In genomic region chr10:132714906-132715790, GRCh38 we compare ENCODE assay signal across 24 cellular contexts.
A peak's percentile ranks its signal among the peaks of the same experiment; 100 is the strongest.
DNase-seq lines count a peak whose midpoint lies in the region; ATAC-seq, FAIRE-seq and TF ChIP-seq lines count a peak whose summit lies in the region.
"Had no signal": no experiment of that assay in that cellular context is flagged by ENCODE, and none has a peak within 500 bp of the region (broad histone marks: within the 10 kb centered on the region; RNA-seq: fewer than 3 reads in every experiment).

No MANE protein-coding gene starts in this region.

- H4K5ac ChIP-seq in H1 (ENCODE audit: insufficient read length, low read depth, low read length): peak overlapping the region; percentile 33

- H2BK15ac ChIP-seq in H1 (ENCODE audit: low read length): no peak overlapping the region

- no peaks in the 10 kb centered on the region for H3K9me3 Mint-ChIP-seq in activated T-cell treated with anti-CD3 and anti-CD28 coated beads, Interleukin-2, amount 50 U/mL, for 4 hours
- H3K9me3 Mint-ChIP-seq: activated B cell treated with CpG ODN at 0.5 μM for 24 hours; activated naive CD8-positive, alpha-beta T cell treated with anti-CD3 and anti-CD28 coated beads for 36 hours; immature natural killer cell; mesothelial cell of epicardium had no signal

- peaks cover 4% of the 10 kb centered on the region for H3K79me1 ChIP-seq in H1 (ENCODE audit: low read depth, low read length)

- intact Hi-C loops in lower lobe of right lung (cut with DNase I) (no loop called here), sciatic nerve (cut with DNase I) (no loop called here)

- H3K4me1 Mint-ChIP-seq in activated T-cell treated with anti-CD3 and anti-CD28 coated beads, Interleukin-2, amount 50 U/mL, for 4 hours (ENCODE audit: low read depth): no peaks in the 10 kb centered on the region
- H3K4me1 Mint-ChIP-seq: activated B cell treated with CpG ODN at 0.5 μM for 24 hours; activated naive CD8-positive, alpha-beta T cell treated with anti-CD3 and anti-CD28 coated beads for 36 hours; mesothelial cell of epicardium had no signal

- H3K27me3 Mint-ChIP-seq in activated T-cell treated with anti-CD3 and anti-CD28 coated beads, Interleukin-2, amount 50 U/mL, for 4 hours (ENCODE audit: low read depth): no peaks in the 10 kb centered on the region
- H3K27me3 Mint-ChIP-seq: activated B cell treated with CpG ODN at 0.5 μM for 24 hours; activated naive CD8-positive, alpha-beta T cell treated with anti-CD3 and anti-CD28 coated beads for 36 hours; T-helper 17 cell had no signal

- no peak overlapping the region for H2AK5ac ChIP-seq in H1 (ENCODE audit: low read depth, low read length)

- H3K23me2 ChIP-seq in H1 (ENCODE audit: low read depth, low read length): peaks cover 10% of the 10 kb centered on the region

- TF ChIP-seq EP300 in H1 (IDR thresholded peaks at IDR 0.05; ENCODE audit: borderline replicate concordance in 1 of 2, low read depth in 2 of 2, low read length in 2 of 2): no peak

- H3K14ac ChIP-seq in H1 (ENCODE audit: insufficient read length): no peak overlapping the region

- H3K27me3 ChIP-seq in HUES64 (ENCODE audit: insufficient read depth, low read length) (no peaks in the 10 kb centered on the region), H1 (replicated peaks in 1 of 4; ENCODE audit: control insufficient read depth in 3 of 4, extremely low read depth in 1 of 4, insufficient read depth in 3 of 4, low read length in 3 of 4) (no peaks in the 10 kb centered on the region), lower lobe of right lung (ENCODE audit: low read depth) (no peaks in the 10 kb centered on the region)
- H3K27me3 ChIP-seq: esophagus squamous epithelium had no signal

- H3K4me1 ChIP-seq in HUES64 (ENCODE audit: insufficient read depth, low read length): peaks cover 12% of the 10 kb centered on the region; the same call in 1 of the 2 replicates
- peaks cover 0 to 23% (median 12%) of the 10 kb centered on the region in 4 experiments; a peak in 5 of 7 replicates for H3K4me1 ChIP-seq in H1 (replicated peaks in 1 of 4; ENCODE audit: control insufficient read depth in 3 of 4, insufficient read depth in 4 of 4, low read length in 3 of 4)
- H3K4me1 ChIP-seq in lower lobe of right lung: no peaks in the 10 kb centered on the region
- H3K4me1 ChIP-seq: esophagus squamous epithelium had no signal

- no peak overlapping the region for H2BK120ac ChIP-seq in H1 (replicated peaks; ENCODE audit: low read depth, low read length)

- H2AFZ ChIP-seq in H1 (ENCODE audit: low read length): no peak overlapping the region

- peak overlapping the region; percentile 38; the same call in 1 of the 2 replicates for H3K18ac ChIP-seq in H1 (ENCODE audit: extremely low read depth, low read length)

- H2BK12ac ChIP-seq in H1 (ENCODE audit: low read depth, low read length): no peak overlapping the region; the same call in 1 of the 2 replicates

- no peaks in the 10 kb centered on the region for H3K9me3 ChIP-seq in HUES64 (ENCODE audit: insufficient read depth, low read depth, low read length)
- no peaks in the 10 kb centered on the region; a peak in 2 of 4 replicates for H3K9me3 ChIP-seq in H1 (ENCODE audit: insufficient read depth in 2 of 2, low read depth in 1 of 2, low read length in 1 of 2)
- no peaks in the 10 kb centered on the region for H3K9me3 ChIP-seq in lower lobe of right lung

- no peak for ATAC-seq in lower lobe of right lung
- ATAC-seq in sciatic nerve: no peak
- no peak for ATAC-seq in activated T-cell treated with anti-CD3 and anti-CD28 coated beads, Interleukin-2, amount 50 U/mL, for 4 hours
- no peak for ATAC-seq in HG02623 (IDR thresholded peaks at IDR 0.05; ENCODE audit: unreplicated experiment)
- no peak for ATAC-seq in activated CD4-positive, CD25-positive, alpha-beta regulatory T cell treated with anti-CD3 and anti-CD28 coated beads, Interleukin-2, amount 50 U/mL, for 24 hours
- ATAC-seq: activated CD8-positive, alpha-beta T cell treated with anti-CD3 and anti-CD28 coated beads, Interleukin-2, amount 10 ng/mL, durations not matched to agents 7 days and 5 days; activated T-cell treated with anti-CD3 and anti-CD28 coated beads, Interleukin-2, amount 50 U/mL, for 72 hours; T-helper 17 cell had no signal

- CTCF ChIA-PET in H1 (lab: Charles Lee; ENCODE audit: partially characterized antibody): interaction anchor here (0.8 to 1.4 kb wide), 4 partner anchors 16 to 91 kb away, joined by 3 read pairs; no protein-coding TSS in a partner anchor

- peak overlapping the region; percentile 44 for H4K91ac ChIP-seq in H1 (replicated peaks; ENCODE audit: insufficient read length, low read length)

- DNase-seq in H1 (ENCODE audit: low read depth in 1 of 2, low spot score in 2 of 2): no peak
- DNase-seq in lower lobe of right lung: peak; percentile 34
- DNase-seq in sciatic nerve (ENCODE audit: low spot score): peak; percentile 61
- no peak for DNase-seq in activated T-cell treated with anti-CD3 and anti-CD28 coated beads, Interleukin-2, amount 50 U/mL, for 4 hours
- no peak for DNase-seq in NCI-H524 treated with DMSO at 0.1 percent for 48 hours (lab: John Stamatoyannopoulos, UW)
- DNase-seq: activated B cell treated with CpG ODN at 0.5 μM for 24 hours; activated CD8-positive, alpha-beta T cell treated with anti-CD3 and anti-CD28 coated beads, Interleukin-2, amount 10 ng/mL, durations not matched to agents 7 days and 5 days; activated naive CD8-positive, alpha-beta T cell treated with anti-CD3 and anti-CD28 coated beads for 36 hours; activated T-cell treated with anti-CD3 and anti-CD28 coated beads, Interleukin-2, amount 50 U/mL, for 72 hours; effector CD4-positive, alpha-beta T cell; esophagus squamous epithelium; glutamatergic neuron; HCEC 1CT; immature natural killer cell; NCI-H1105 treated with DMSO at 0.1 percent for 48 hours; NCI-H526 treated with DMSO at 0.1 percent for 48 hours; SIG-M5; stimulated activated CD4-positive, alpha-beta T cell treated with anti-CD3 and anti-CD28 coated beads, Interleukin-2, amount 100 ng/mL, for 48 hours had no signal

- no peaks in the 10 kb centered on the region for H3K79me2 ChIP-seq in H1 (ENCODE audit: control insufficient read depth in 1 of 2, insufficient read depth in 2 of 2, low read length in 2 of 2)

- H3K56ac ChIP-seq in H1 (replicated peaks; ENCODE audit: insufficient read length, low read depth, low read length): no peak overlapping the region

- TF ChIP-seq RAD21 in H1 (IDR thresholded peaks at IDR 0.05 in 1 of 2, conservative IDR thresholded peaks at IDR 0.05 in 1 of 2; ENCODE audit: low read depth in 2 of 2, low read length in 2 of 2): no peak

- TF ChIP-seq CTCF in H1 (IDR thresholded peaks at IDR 0.05; ENCODE audit: control extremely low read depth in 1 of 3, insufficient read depth in 1 of 3, low read depth in 1 of 3, low read length in 3 of 3) (no peak), lower lobe of right lung (IDR thresholded peaks at IDR 0.05) (no peak)

- H3K9ac ChIP-seq in HUES64 (ENCODE audit: low read depth, low read length) (peak overlapping the region; percentile 53; the same call in 1 of the 2 replicates), H1 (replicated peaks in 1 of 4; ENCODE audit: extremely low read depth in 1 of 4, low read depth in 3 of 4, low read length in 3 of 4) (no peak overlapping the region)

- H3K27ac ChIP-seq in HUES64 (ENCODE audit: low read depth, low read length): no peak overlapping the region
- H3K27ac ChIP-seq in H1 (ENCODE audit: low read depth, low read length): no peak overlapping the region
- H3K27ac ChIP-seq in lower lobe of right lung: no peak overlapping the region
- H3K27ac ChIP-seq: esophagus squamous epithelium had no signal

- 91% methylated on average over 26 of the region's 26 CpGs for WGBS in HUES64
- 86% methylated on average over 26 of the region's 26 CpGs; no CpG with 5 or more reads in 1 of the 2 experiments for WGBS in H1 (ENCODE audit: extremely low coverage in 1 of 2, insufficient coverage in 1 of 2, insufficient read length in 1 of 2, insufficient replicate concordance in 2 of 2, low coverage in 1 of 2, low lambda C conversion rate in 2 of 2, missing lambda C conversion rate in 1 of 2), 2 experiments

- no peak for FAIRE-seq in H1 (lab: Jason Lieb, UNC)
- FAIRE-seq: bronchial epithelial cell had no signal

- no peak overlapping the region for H3K4me3 Mint-ChIP-seq in activated T-cell treated with anti-CD3 and anti-CD28 coated beads, Interleukin-2, amount 50 U/mL, for 4 hours
- H3K4me3 Mint-ChIP-seq: activated B cell treated with CpG ODN at 0.5 μM for 24 hours; activated CD8-positive, alpha-beta T cell treated with anti-CD3 and anti-CD28 coated beads, Interleukin-2, amount 10 ng/mL, durations not matched to agents 7 days and 5 days; activated naive CD8-positive, alpha-beta T cell treated with anti-CD3 and anti-CD28 coated beads for 36 hours; activated T-cell treated with anti-CD3 and anti-CD28 coated beads, Interleukin-2, amount 50 U/mL, for 72 hours; immature natural killer cell; mesothelial cell of epicardium; T-helper 17 cell had no signal

- no peak for TF ChIP-seq POLR2A in H1 (IDR thresholded peaks at IDR 0.05; ENCODE audit: control extremely low read depth in 1 of 2, low read depth in 2 of 2, low read length in 2 of 2)

- peaks cover 14% of the 10 kb centered on the region for H3K36me3 Mint-ChIP-seq in activated T-cell treated with anti-CD3 and anti-CD28 coated beads, Interleukin-2, amount 50 U/mL, for 4 hours (ENCODE audit: insufficient read depth)
- H3K36me3 Mint-ChIP-seq: immature natural killer cell had no signal

- peaks cover 0 to 8% of the 10 kb centered on the region in 2 experiments for H4K20me1 ChIP-seq in H1 (replicated peaks in 1 of 2; ENCODE audit: control insufficient read depth in 1 of 2, insufficient read depth in 2 of 2, low read length in 2 of 2)

- peak overlapping the region; percentile 29; the same call in 1 of the 2 replicates for H4K8ac ChIP-seq in H1 (ENCODE audit: extremely low read depth, insufficient read depth, low read length)

- POLR2A ChIA-PET in H1 (lab: Charles Lee; ENCODE audit: partially characterized antibody): interaction anchor here (1.2 kb wide), 1 partner anchor 22 kb away, joined by 3 read pairs; no protein-coding TSS in a partner anchor

- peak overlapping the region in 1 of 2 experiments; percentile 26; a peak in 1 of 4 replicates for H3K4me2 ChIP-seq in H1 (ENCODE audit: insufficient read depth in 1 of 2, low read depth in 2 of 2, low read length in 2 of 2)

- no peak overlapping the region for H2BK20ac ChIP-seq in H1 (ENCODE audit: low read length)

- no peak overlapping the region for H3K4me3 ChIP-seq in HUES64 (ENCODE audit: low read length)
- H3K4me3 ChIP-seq in H1 (ENCODE audit: extremely low read depth in 1 of 4, insufficient read depth in 2 of 4, low read depth in 3 of 4, low read length in 4 of 4): no peak overlapping the region; a peak in 1 of 8 replicates
- H3K4me3 ChIP-seq in lower lobe of right lung: no peak overlapping the region
- H3K4me3 ChIP-seq: esophagus squamous epithelium had no signal

- H2BK5ac ChIP-seq in H1 (ENCODE audit: low read depth, low read length): no peak overlapping the region

- no peak overlapping the region for H3K23ac ChIP-seq in H1 (ENCODE audit: insufficient read length)

- no peak overlapping the region for H3K4ac ChIP-seq in H1 (replicated peaks; ENCODE audit: insufficient read length, low read depth, low read length)

- H3K36me3 ChIP-seq in HUES64 (ENCODE audit: insufficient read depth, low read length) (no peaks in the 10 kb centered on the region), H1 (ENCODE audit: control insufficient read depth in 2 of 4, insufficient read depth in 4 of 4, low read length in 3 of 4) (no peaks in the 10 kb centered on the region), lower lobe of right lung (peaks cover 34% of the 10 kb centered on the region)

Comparison
In these comparisons a context has a peak if more than half of its experiments do, and no peak if none do; other contexts are left out.
1. DNase-seq: peak in lower lobe of right lung (single experiment) and sciatic nerve (single experiment); none in H1 (0 of 2), activated T-cell treated with anti-CD3 and anti-CD28 coated beads, Interleukin-2, amount 50 U/mL, for 4 hours (single experiment) and NCI-H524 treated with DMSO at 0.1 percent for 48 hours (single experiment).